Comparison of ENCODE assay signal across 19 cellular contexts in the genomic region with DNA sequence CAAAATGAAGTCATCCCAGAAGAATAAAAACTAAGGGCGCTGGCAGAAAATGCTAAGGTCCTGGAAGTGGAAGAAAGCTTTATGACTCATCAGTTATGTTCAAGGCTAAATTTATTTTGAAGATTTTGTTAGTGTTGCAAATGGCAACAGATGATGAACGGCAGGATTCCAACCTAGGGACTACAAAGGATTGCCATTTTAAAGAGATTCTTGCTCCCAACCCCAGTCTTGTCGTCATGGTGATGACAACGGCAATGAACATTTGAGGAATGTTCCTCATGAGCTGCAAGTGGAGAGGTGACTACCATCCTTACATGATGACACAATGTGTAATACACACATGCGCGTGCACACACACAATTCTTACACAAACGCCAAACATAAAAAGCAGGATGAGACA. TPM values are rescaled to one million over a fixed set of nuclear protein-coding genes. Genes with fewer than 3 reads are reported as not detected.
DNase-seq lines count a peak whose midpoint lies in the region; ATAC-seq and TF ChIP-seq lines count a peak whose summit lies in the region.
"Had no signal": no experiment of that assay in that cellular context is flagged by ENCODE, and none has a peak within 500 bp of the region (broad histone marks: within the 10 kb centered on the region; RNA-seq: fewer than 3 reads in every experiment).

No MANE protein-coding gene starts in this region.

- H3K27me3 ChIP-seq in fibroblast of lung (ENCODE audit: control insufficient read depth, insufficient read depth, low read length) (no peaks in the 10 kb centered on the region), trophoblast cell (ENCODE audit: insufficient read depth, low read length) (no peaks in the 10 kb centered on the region)

- H2AK5ac ChIP-seq in trophoblast cell (ENCODE audit: low read length) = no peak overlapping the region

- H3K14ac ChIP-seq in trophoblast cell (ENCODE audit: low read length) = no peak overlapping the region

- H3K4me1 ChIP-seq in fibroblast of lung (ENCODE audit: control insufficient read depth, extremely low read depth, insufficient read depth, low read length) (no peaks in the 10 kb centered on the region), trophoblast cell (ENCODE audit: control insufficient read depth in 1 of 2, insufficient read depth in 2 of 2, low read length in 2 of 2) (no peaks in the 10 kb centered on the region)

- H3K9ac ChIP-seq in fibroblast of lung (ENCODE audit: insufficient read depth, low read length) (no peak overlapping the region), trophoblast cell (ENCODE audit: low read length) (no peak overlapping the region)
- H3K9ac ChIP-seq: BLaER1 treated with 17β-estradiol and CSF1 and Interleukin-3, amounts not matched to agents 10 nM and 100 nM had no signal

- H3K4me2 ChIP-seq in fibroblast of lung (ENCODE audit: extremely low read depth, insufficient read depth, low read length) (no peak overlapping the region), trophoblast cell (ENCODE audit: low read length) (no peak overlapping the region)

- ATAC-seq in HG03342 (IDR thresholded peaks at IDR 0.05; ENCODE audit: unreplicated experiment) (no peak), SK-N-SH treated with all-trans-retinoic acid at 6 μM for 48 hours (no peak), HG02840 (IDR thresholded peaks at IDR 0.05; ENCODE audit: low FRiP score, unreplicated experiment) (no peak)

- no peak overlapping the region for H4K12ac ChIP-seq in trophoblast cell (ENCODE audit: low read depth, low read length)

- no peak overlapping the region for H3K4me3 ChIP-seq in fibroblast of lung (replicated peaks in 1 of 4; ENCODE audit: control extremely low read depth in 1 of 4, insufficient read depth in 1 of 4, low read depth in 3 of 4, low read length in 4 of 4)
- H3K4me3 ChIP-seq in trophoblast cell (ENCODE audit: low read depth, low read length) = no peak overlapping the region
- H3K4me3 ChIP-seq: BLaER1 treated with 17β-estradiol and CSF1 and Interleukin-3, amounts not matched to agents 10 nM and 100 nM; coronary artery; thoracic aorta had no signal

- no peaks in the 10 kb centered on the region for H3K79me1 ChIP-seq in trophoblast cell (ENCODE audit: low read length)

- H3K18ac ChIP-seq in trophoblast cell (ENCODE audit: low read length) = no peak overlapping the region

- H3K23ac ChIP-seq in trophoblast cell (ENCODE audit: low read length) = no peak overlapping the region

- H3K36me3 ChIP-seq in fibroblast of lung (ENCODE audit: control insufficient read depth, insufficient read depth, low read length) (no peaks in the 10 kb centered on the region), trophoblast cell (ENCODE audit: control insufficient read depth in 1 of 2, insufficient read depth in 2 of 2, low read length in 2 of 2) (no peaks in the 10 kb centered on the region)
- H3K36me3 ChIP-seq: thoracic aorta had no signal

- H3K9me3 ChIP-seq in fibroblast of lung (ENCODE audit: control insufficient read depth, insufficient read depth, low read depth, low read length) (no peaks in the 10 kb centered on the region), trophoblast cell (ENCODE audit: insufficient read depth, low read depth, low read length) (no peaks in the 10 kb centered on the region)
- H3K9me3 ChIP-seq: thoracic aorta had no signal

- WGBS in trophoblast cell (ENCODE audit: extremely low coverage, insufficient coverage, insufficient read length) = no CpG with 5 or more reads among the region's 7 CpGs

- no peak overlapping the region for H2BK120ac ChIP-seq in trophoblast cell (ENCODE audit: insufficient read depth, low read length, poor library complexity)

- no peaks in the 10 kb centered on the region for H4K20me1 ChIP-seq in fibroblast of lung (ENCODE audit: control insufficient read depth, extremely low read depth, insufficient read depth, low read length)
- H4K20me1 ChIP-seq: BLaER1 treated with 17β-estradiol and CSF1 and Interleukin-3, amounts not matched to agents 10 nM and 100 nM had no signal

- H2BK5ac ChIP-seq in trophoblast cell (ENCODE audit: low read depth, low read length, poor library complexity) = no peak overlapping the region

- H3K79me2 ChIP-seq in fibroblast of lung (ENCODE audit: control insufficient read depth, insufficient read depth, low read length) (no peaks in the 10 kb centered on the region), trophoblast cell (ENCODE audit: control insufficient read depth, insufficient read depth, low read length, poor library complexity) (no peaks in the 10 kb centered on the region)

- H4K91ac ChIP-seq in trophoblast cell (ENCODE audit: low read depth, low read length) = no peak overlapping the region

- no peak for TF ChIP-seq CTCF in fibroblast of lung (conservative IDR thresholded peaks at IDR 0.05 in 1 of 2, IDR thresholded peaks at IDR 0.05 in 1 of 2; ENCODE audit: low read depth in 1 of 2, low read length in 2 of 2)

- no peak overlapping the region for H3K4ac ChIP-seq in trophoblast cell (ENCODE audit: low read depth, low read length)

- H3K27ac ChIP-seq in fibroblast of lung (ENCODE audit: insufficient read depth, low read length) (no peak overlapping the region), trophoblast cell (ENCODE audit: low read depth, low read length) (no peak overlapping the region)
- H3K27ac ChIP-seq: BLaER1 treated with 17β-estradiol and CSF1 and Interleukin-3, amounts not matched to agents 10 nM and 100 nM; coronary artery had no signal

- DNase-seq in GM04503 (ENCODE audit: low read depth) = peak; percentile 8
- peak; percentile 32 for DNase-seq in MV-4-11 (lab: John Stamatoyannopoulos, UW)
- peak; percentile 14 to 81 for DNase-seq in fibroblast of lung (ENCODE audit: low read depth in 2 of 2)
- peak; percentile 65 to 81 for DNase-seq in trophoblast cell
- DNase-seq: activated B cell treated with CpG ODN at 0.5 μM for 24 hours; stimulated activated CD4-positive, alpha-beta T cell treated with anti-CD3 and anti-CD28 coated beads, Interleukin-4, amount 100 ng/mL, for 4 hours had no signal

- no peak overlapping the region for H4K8ac ChIP-seq in trophoblast cell (ENCODE audit: low read depth, low read length)

- no peak overlapping the region for H2BK12ac ChIP-seq in trophoblast cell (ENCODE audit: low read length)

- H2AFZ ChIP-seq in fibroblast of lung (ENCODE audit: low read length) = no peak overlapping the region
- H2AFZ ChIP-seq in trophoblast cell (ENCODE audit: insufficient read depth, low read length, poor library complexity) = no peak overlapping the region

TF ChIP-seq in SK-N-SH treated with all-trans-retinoic acid at 6 μM for 48 hours, 23 proteins besides CTCF, POLR2A, EP300 and RAD21 (continues in another document):
- TF ChIP-seq TCF4 (CRISPR knock-in tag; IDR thresholded peaks at IDR 0.05; ENCODE audit: borderline replicate concordance) (no peak), ZNF565 (CRISPR knock-in tag; conservative IDR thresholded peaks at IDR 0.05; ENCODE audit: low read depth) (no peak), ZNF70 (CRISPR knock-in tag; IDR thresholded peaks at IDR 0.05) (no peak), CSDC2 (CRISPR knock-in tag; IDR thresholded peaks at IDR 0.05) (no peak), ISL1 (CRISPR knock-in tag; IDR thresholded peaks at IDR 0.05) (no peak), BACH2 (CRISPR knock-in tag; IDR thresholded peaks at IDR 0.05; ENCODE audit: borderline replicate concordance) (no peak), ESRRG (CRISPR knock-in tag; IDR thresholded peaks at IDR 0.05) (no peak)
- TF ChIP-seq, protein P1, sequence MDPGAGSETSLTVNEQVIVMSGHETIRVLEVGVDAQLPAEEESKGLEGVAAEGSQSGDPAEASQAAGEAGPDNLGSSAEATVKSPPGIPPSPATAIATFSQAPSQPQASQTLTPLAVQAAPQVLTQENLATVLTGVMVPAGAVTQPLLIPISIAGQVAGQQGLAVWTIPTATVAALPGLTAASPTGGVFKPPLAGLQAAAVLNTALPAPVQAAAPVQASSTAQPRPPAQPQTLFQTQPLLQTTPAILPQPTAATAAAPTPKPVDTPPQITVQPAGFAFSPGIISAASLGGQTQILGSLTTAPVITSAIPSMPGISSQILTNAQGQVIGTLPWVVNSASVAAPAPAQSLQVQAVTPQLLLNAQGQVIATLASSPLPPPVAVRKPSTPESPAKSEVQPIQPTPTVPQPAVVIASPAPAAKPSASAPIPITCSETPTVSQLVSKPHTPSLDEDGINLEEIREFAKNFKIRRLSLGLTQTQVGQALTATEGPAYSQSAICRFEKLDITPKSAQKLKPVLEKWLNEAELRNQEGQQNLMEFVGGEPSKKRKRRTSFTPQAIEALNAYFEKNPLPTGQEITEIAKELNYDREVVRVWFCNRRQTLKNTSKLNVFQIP (CRISPR knock-in tag; IDR thresholded peaks at IDR 0.05; ENCODE audit: borderline replicate concordance, low read depth) = no peak
- TF ChIP-seq, protein P2, sequence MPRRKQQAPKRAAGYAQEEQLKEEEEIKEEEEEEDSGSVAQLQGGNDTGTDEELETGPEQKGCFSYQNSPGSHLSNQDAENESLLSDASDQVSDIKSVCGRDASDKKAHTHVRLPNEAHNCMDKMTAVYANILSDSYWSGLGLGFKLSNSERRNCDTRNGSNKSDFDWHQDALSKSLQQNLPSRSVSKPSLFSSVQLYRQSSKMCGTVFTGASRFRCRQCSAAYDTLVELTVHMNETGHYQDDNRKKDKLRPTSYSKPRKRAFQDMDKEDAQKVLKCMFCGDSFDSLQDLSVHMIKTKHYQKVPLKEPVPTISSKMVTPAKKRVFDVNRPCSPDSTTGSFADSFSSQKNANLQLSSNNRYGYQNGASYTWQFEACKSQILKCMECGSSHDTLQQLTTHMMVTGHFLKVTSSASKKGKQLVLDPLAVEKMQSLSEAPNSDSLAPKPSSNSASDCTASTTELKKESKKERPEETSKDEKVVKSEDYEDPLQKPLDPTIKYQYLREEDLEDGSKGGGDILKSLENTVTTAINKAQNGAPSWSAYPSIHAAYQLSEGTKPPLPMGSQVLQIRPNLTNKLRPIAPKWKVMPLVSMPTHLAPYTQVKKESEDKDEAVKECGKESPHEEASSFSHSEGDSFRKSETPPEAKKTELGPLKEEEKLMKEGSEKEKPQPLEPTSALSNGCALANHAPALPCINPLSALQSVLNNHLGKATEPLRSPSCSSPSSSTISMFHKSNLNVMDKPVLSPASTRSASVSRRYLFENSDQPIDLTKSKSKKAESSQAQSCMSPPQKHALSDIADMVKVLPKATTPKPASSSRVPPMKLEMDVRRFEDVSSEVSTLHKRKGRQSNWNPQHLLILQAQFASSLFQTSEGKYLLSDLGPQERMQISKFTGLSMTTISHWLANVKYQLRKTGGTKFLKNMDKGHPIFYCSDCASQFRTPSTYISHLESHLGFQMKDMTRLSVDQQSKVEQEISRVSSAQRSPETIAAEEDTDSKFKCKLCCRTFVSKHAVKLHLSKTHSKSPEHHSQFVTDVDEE (CRISPR knock-in tag; IDR thresholded peaks at IDR 0.05) = no peak

RNA-seq across cellular contexts. Expression of a gene that starts 54.4 kb away (rescaled TPM):
- not detected in 2 replicates for total RNA-seq in fibroblast of lung
- not detected in 2 replicates for polyA plus RNA-seq in fibroblast of lung
- not detected in 2 replicates for polyA plus RNA-seq in fibroblast of lung (2012)
- not detected in 2 replicates for polyA minus RNA-seq in fibroblast of lung (ENCODE audit: low replicate concordance)
- not detected in 2 replicates for polyA plus RNA-seq in trophoblast cell (2013)
- total RNA-seq: activated B cell treated with CpG ODN at 0.5 μM for 24 hours; activated CD8-positive, alpha-beta memory T cell treated with anti-CD3 and anti-CD28 coated beads for 36 hours; kidney epithelial cell; mesothelial cell of epicardium; omental fat pad; skeletal muscle tissue; T-helper 1 cell treated with Interleukin-12 subunit alpha and Interleukin-12 subunit beta and Interleukin-4 antibody, amounts not matched to agents 30 ng/mL and 1 ng/mL, for 36 hours; thoracic aorta had no signal
- polyA plus RNA-seq: adipose tissue had no signal

Comparison
In these comparisons a context has a peak if more than half of its experiments do, and no peak if none do; other contexts are left out.
1. DNase-seq: peak in every context shown above with its lines; median percentile 73 in trophoblast cell; 48 in fibroblast of lung; 32 in MV-4-11; 8 in GM04503.